26 cellular contexts compared by ENCODE assay signal in the genomic region with DNA sequence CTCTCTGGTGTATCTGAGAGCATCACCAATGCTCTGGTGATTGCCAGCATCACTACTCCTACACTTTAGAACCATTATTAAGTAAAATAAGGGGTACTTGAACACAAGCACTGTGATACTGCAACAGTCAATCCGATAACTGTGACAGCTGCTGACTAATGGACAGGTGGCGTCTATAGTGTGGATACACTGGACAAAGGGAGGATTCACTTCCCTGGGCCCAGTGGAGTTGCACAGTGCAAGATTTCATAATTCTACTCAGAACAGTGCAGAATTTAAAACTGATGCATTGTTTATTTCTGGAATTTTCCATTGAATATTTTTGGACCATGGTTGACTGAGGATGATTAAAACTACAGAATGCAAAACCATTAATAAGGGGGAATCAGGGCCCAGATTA.
"Had no signal": no experiment of that assay in that cellular context is flagged by ENCODE, and none has a peak within 500 bp of the region (broad histone marks: within the 10 kb centered on the region; RNA-seq: fewer than 3 reads in every experiment).

No MANE protein-coding gene starts in this region.

- H3K36me3 ChIP-seq: brain microvascular endothelial cell, left lung, pancreas, right atrium auricular region, vagina, WERI-Rb-1 had no signal

- H3K9me3 ChIP-seq: left lung, pancreas, psoas muscle, right atrium auricular region, vagina had no signal

- H3K4me3 ChIP-seq: left lung, pancreas, psoas muscle, right atrium auricular region, vagina had no signal

- H3K4me1 ChIP-seq: left lung, psoas muscle, vagina had no signal

- H3K4me3 Mint-ChIP-seq: activated CD4-positive, alpha-beta T cell treated with anti-CD3 and anti-CD28 coated beads, Interleukin-2, amount 10 ng/mL, durations not matched to agents 7 days and 5 days; activated CD8-positive, alpha-beta T cell treated with anti-CD3 and anti-CD28 coated beads, Interleukin-2, amount 10 ng/mL, durations not matched to agents 7 days and 5 days; activated naive CD8-positive, alpha-beta T cell treated with anti-CD3 and anti-CD28 coated beads, Interleukin-2, amount 50 U/mL, for 24 hours; activated T-helper 1 cell treated with anti-CD3 and anti-CD28 coated beads, Interleukin-12 subunit alpha, Interleukin-12 subunit beta, Interleukin-2, Interleukin-4 antibody, amounts not matched to agents 30 ng/mL and 10 ng/mL and 1 ng/mL, durations not matched to agents 14 hours and 24 hours and 36 hours; immature natural killer cell; mesothelial cell of epicardium; nephron progenitor cell; type B pancreatic cell had no signal

- H3K27ac Mint-ChIP-seq: activated CD4-positive, alpha-beta T cell treated with anti-CD3 and anti-CD28 coated beads, Interleukin-2, amount 10 ng/mL, durations not matched to agents 7 days and 5 days; activated CD8-positive, alpha-beta T cell treated with anti-CD3 and anti-CD28 coated beads, Interleukin-2, amount 10 ng/mL, durations not matched to agents 7 days and 5 days; activated naive CD8-positive, alpha-beta T cell treated with anti-CD3 and anti-CD28 coated beads, Interleukin-2, amount 50 U/mL, for 24 hours; activated T-helper 1 cell treated with anti-CD3 and anti-CD28 coated beads, Interleukin-12 subunit alpha, Interleukin-12 subunit beta, Interleukin-2, Interleukin-4 antibody, amounts not matched to agents 30 ng/mL and 10 ng/mL and 1 ng/mL, durations not matched to agents 14 hours and 24 hours and 36 hours; immature natural killer cell; mesothelial cell of epicardium; nephron progenitor cell; type B pancreatic cell had no signal

- H3K9me3 Mint-ChIP-seq: activated CD4-positive, alpha-beta T cell treated with anti-CD3 and anti-CD28 coated beads, Interleukin-2, amount 10 ng/mL, durations not matched to agents 7 days and 5 days; activated naive CD8-positive, alpha-beta T cell treated with anti-CD3 and anti-CD28 coated beads, Interleukin-2, amount 50 U/mL, for 24 hours; activated T-helper 1 cell treated with anti-CD3 and anti-CD28 coated beads, Interleukin-12 subunit alpha, Interleukin-12 subunit beta, Interleukin-2, Interleukin-4 antibody, amounts not matched to agents 30 ng/mL and 10 ng/mL and 1 ng/mL, durations not matched to agents 14 hours and 24 hours and 36 hours had no signal

- DNase-seq: activated CD4-positive, alpha-beta T cell treated with anti-CD3 and anti-CD28 coated beads, Interleukin-2, amount 10 ng/mL, durations not matched to agents 7 days and 5 days; activated CD4-positive, CD25-positive, alpha-beta regulatory T cell treated with anti-CD3 and anti-CD28 coated beads, Interleukin-2, amount 50 U/mL, for 72 hours; activated CD8-positive, alpha-beta T cell treated with anti-CD3 and anti-CD28 coated beads, Interleukin-2, amount 10 ng/mL, durations not matched to agents 7 days and 5 days; activated gamma-delta T cell; activated naive CD4-positive, alpha-beta T cell treated with anti-CD3 and anti-CD28 coated beads, Interleukin-2, amount 50 U/mL, for 16 hours; activated naive CD8-positive, alpha-beta T cell treated with anti-CD3 and anti-CD28 coated beads, Interleukin-2, amount 50 U/mL, for 24 hours; brain microvascular endothelial cell; central memory CD4-positive, alpha-beta T cell; dermis blood vessel endothelial cell; effector CD8-positive, alpha-beta T cell; erythroblast; foreskin fibroblast; immature natural killer cell; left lung; nephron progenitor cell; pancreas; psoas muscle; stimulated activated CD4-positive, alpha-beta T cell treated with anti-CD3 and anti-CD28 coated beads, Interleukin-12 subunit alpha, Interleukin-12 subunit beta, amount 100 ng/mL, for 4 hours; stimulated activated CD4-positive, alpha-beta T cell treated with anti-CD3 and anti-CD28 coated beads, Interleukin-4, amount 100 ng/mL, for 4 hours; stimulated activated naive CD8-positive, alpha-beta T cell treated with anti-CD3 and anti-CD28 coated beads, Interleukin-15, Interleukin-2, amounts not matched to agents 100 U/mL and 50 U/mL, for 24 hours; WERI-Rb-1 had no signal

- H3K27me3 ChIP-seq: brain microvascular endothelial cell, left lung, pancreas, right atrium auricular region, vagina had no signal

- H3K27ac ChIP-seq: brain microvascular endothelial cell, left lung, pancreas, psoas muscle, right atrium auricular region, vagina, WERI-Rb-1 had no signal

- ATAC-seq: activated CD8-positive, alpha-beta T cell treated with anti-CD3 and anti-CD28 coated beads, Interleukin-2, amount 10 ng/mL, durations not matched to agents 7 days and 5 days; activated naive CD8-positive, alpha-beta T cell treated with anti-CD3 and anti-CD28 coated beads, Interleukin-2, amount 50 U/mL, for 24 hours; left lung; pancreas; stimulated activated naive CD8-positive, alpha-beta T cell treated with anti-CD3 and anti-CD28 coated beads, Interleukin-15, Interleukin-2, amounts not matched to agents 100 U/mL and 50 U/mL, for 24 hours had no signal

- H3K4me1 Mint-ChIP-seq: activated CD4-positive, alpha-beta T cell treated with anti-CD3 and anti-CD28 coated beads, Interleukin-2, amount 10 ng/mL, durations not matched to agents 7 days and 5 days; activated naive CD8-positive, alpha-beta T cell treated with anti-CD3 and anti-CD28 coated beads, Interleukin-2, amount 50 U/mL, for 24 hours; immature natural killer cell had no signal

- H3K36me3 Mint-ChIP-seq: immature natural killer cell, mesothelial cell of epicardium, type B pancreatic cell had no signal

- H3K27me3 Mint-ChIP-seq: type B pancreatic cell had no signal
